In genomic region chr6:39464067-39464466, GRCh38 we compare ENCODE assay signal across 1 cellular context.
TF ChIP-seq lines count a peak whose summit lies in the region.

No MANE protein-coding gene starts in this region.

TF ChIP-seq in SK-N-SH, 30 proteins besides CTCF, POLR2A, EP300 and RAD21:
- TF ChIP-seq TCF12 (IDR thresholded peaks at IDR 0.05) (peak; percentile 52; the same call in 1 of the 2 replicates), TEAD4 (IDR thresholded peaks at IDR 0.05; ENCODE audit: borderline replicate concordance, insufficient read depth) (no peak), RCOR1 (IDR thresholded peaks at IDR 0.05; ENCODE audit: low read length) (peak; percentile 86), POLR2AphosphoS5 (IDR thresholded peaks at IDR 0.05; ENCODE audit: low read depth, low read length) (0 out of 2 replicates have a peak, but pooled peaks have one; percentile 13), NRF1 (IDR thresholded peaks at IDR 0.05; ENCODE audit: low read depth, low read length) (no peak), CHD2 (IDR thresholded peaks at IDR 0.05; ENCODE audit: low read length, partially characterized antibody) (peak; percentile 53), GATA2 (CRISPR knock-in tag; IDR thresholded peaks at IDR 0.05) (peak; percentile 85)
